Comparison of ENCODE assay signal across 10 cellular contexts in the genomic region with DNA sequence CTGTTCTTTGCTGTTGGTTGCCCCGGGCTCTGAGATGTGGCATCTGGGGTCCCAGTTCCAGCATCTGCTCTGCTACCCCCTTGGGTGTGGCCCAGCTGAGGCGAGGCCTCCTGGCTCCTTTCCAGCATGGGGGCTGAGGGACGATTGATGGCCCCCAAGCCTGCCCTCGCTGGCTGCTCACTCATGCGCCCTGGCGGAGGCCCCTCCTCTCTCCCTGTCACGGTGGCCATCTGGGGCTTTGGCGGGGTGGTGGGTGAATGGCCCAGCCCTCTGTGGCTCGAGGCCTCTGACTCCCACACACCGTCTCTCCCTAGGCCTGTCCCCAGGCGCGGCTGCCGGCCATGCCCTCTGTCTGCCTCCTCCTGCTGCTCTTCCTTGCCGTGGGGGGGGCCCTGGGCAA. TPM values are rescaled to one million over a fixed set of nuclear protein-coding genes. Genes with fewer than 3 reads are reported as not detected.
DNase-seq lines count a peak whose midpoint lies in the region; ATAC-seq and TF ChIP-seq lines count a peak whose summit lies in the region.
"Had no signal": no experiment of that assay in that cellular context is flagged by ENCODE, and none has a peak within 500 bp of the region (broad histone marks: within the 10 kb centered on the region; RNA-seq: fewer than 3 reads in every experiment).

No MANE protein-coding gene starts in this region.

- in situ Hi-C loops in astrocyte of the cerebellum (cut with HindIII; ENCODE audit: low sequenced_read_pairs), result no loop called here

- H3K4me3 Mint-ChIP-seq in IgD-negative memory B cell (peak overlapping the region in 3 of 4 donors; percentile 49 to 91 (median 74)), WTC11 (no peak overlapping the region)

- POLR2A ChIA-PET in WTC11 (lab: Charles Lee), result no interaction called here

- TF ChIP-seq CTCF in astrocyte of the cerebellum (IDR thresholded peaks at IDR 0.05; ENCODE audit: low read depth, low read length, missing control alignments) (no peak), WTC11 (IDR thresholded peaks at IDR 0.05) (no peak)

- H3K4me3 ChIP-seq in ACC112 (ENCODE audit: low read depth, low read length) (peak overlapping the region; percentile 91), astrocyte of the cerebellum (ENCODE audit: low read depth, low read length) (peak overlapping the region; percentile 69), mesodermal cell (ENCODE audit: extremely low read depth, insufficient read depth, low read length, poor library complexity, severe bottlenecking) (peak overlapping the region; percentile 66)

- H3K79me2 ChIP-seq in ACC112 (ENCODE audit: control insufficient read depth, insufficient read depth, low read length, unreplicated experiment), result peaks cover 36% of the 10 kb centered on the region

- no peak for ATAC-seq in WTC11

- CTCF ChIA-PET in WTC11 (lab: Charles Lee), result interaction anchor here (0.5 to 3.0 kb wide), 2 partner anchors 37 to 86 kb away, joined by 5 to 11 read pairs; no protein-coding TSS in a partner anchor

- no peak overlapping the region for H2AFZ ChIP-seq in ACC112 (ENCODE audit: low read length, unreplicated experiment)

- H3K4me1 Mint-ChIP-seq in IgD-negative memory B cell (peaks cover 0 to 8% (median 6%) of the 10 kb centered on the region in 3 donors), WTC11 (no peaks in the 10 kb centered on the region)

- WGBS in mesodermal cell (ENCODE audit: insufficient coverage in 2 of 2), 2 experiments, result 80 to 81% methylated on average over 1 to 6 of the region's 14 CpGs

- no peaks in the 10 kb centered on the region for H3K9me3 ChIP-seq in mesodermal cell (ENCODE audit: control insufficient read depth, low read length)

- no peak overlapping the region for H3K27ac Mint-ChIP-seq in IgD-negative memory B cell
- H3K27ac Mint-ChIP-seq in WTC11, result no peak overlapping the region

- H3K27ac ChIP-seq in ACC112 (ENCODE audit: low read depth, low read length) (no peak overlapping the region), mesodermal cell (ENCODE audit: low read depth, low read length, severe bottlenecking) (no peak overlapping the region)

- H3K27me3 ChIP-seq in ACC112 (ENCODE audit: insufficient read depth, low read length), result no peaks in the 10 kb centered on the region

- H3K9me3 Mint-ChIP-seq in IgD-negative memory B cell (no peaks in the 10 kb centered on the region), WTC11 (no peaks in the 10 kb centered on the region)

- no peaks in the 10 kb centered on the region for H3K4me1 ChIP-seq in ACC112 (ENCODE audit: control insufficient read depth, insufficient read depth, low read length, unreplicated experiment)
- no peaks in the 10 kb centered on the region for H3K4me1 ChIP-seq in mesodermal cell (ENCODE audit: control insufficient read depth, insufficient read depth, low read length, poor library complexity, severe bottlenecking)

- DNase-seq in astrocyte of the cerebellum (ENCODE audit: low read depth) (no peak), pons (ENCODE audit: low spot score) (no peak), WTC11 (ENCODE audit: low spot score) (no peak), NCI-H187 (lab: John Stamatoyannopoulos, UW) (no peak)
- no peak for DNase-seq in activated CD8-positive, alpha-beta memory T cell treated with anti-CD3 and anti-CD28 coated beads, Interleukin-2, amount 50 U/mL, for 4 hours
- DNase-seq: activated gamma-delta T cell treated with Interleukin-2 at 50 U/mL for 16 hours, DMS79 had no signal

- H3K27me3 Mint-ChIP-seq in IgD-negative memory B cell (no peaks in the 10 kb centered on the region), WTC11 (ENCODE audit: low read depth) (peaks cover 10% of the 10 kb centered on the region)

- H3K36me3 Mint-ChIP-seq in IgD-negative memory B cell (peaks cover 3% of the 10 kb centered on the region), WTC11 (no peaks in the 10 kb centered on the region)

- no peaks in the 10 kb centered on the region for H3K36me3 ChIP-seq in ACC112 (ENCODE audit: insufficient read depth, low read length)
- peaks cover 34% of the 10 kb centered on the region for H3K36me3 ChIP-seq in mesodermal cell (ENCODE audit: control insufficient read depth, insufficient read depth, low read length)

TF ChIP-seq in WTC11, 78 proteins besides CTCF, POLR2A, EP300 and RAD21 (continues in another document):
- TF ChIP-seq USF2 (CRISPR knock-in tag; IDR thresholded peaks at IDR 0.05) (no peak), GTF2I (CRISPR knock-in tag; conservative IDR thresholded peaks at IDR 0.05) (no peak), ZNF219 (CRISPR knock-in tag; IDR thresholded peaks at IDR 0.05; ENCODE audit: borderline replicate concordance) (no peak), NFATC4 (CRISPR knock-in tag; IDR thresholded peaks at IDR 0.05) (no peak), KAT7 (CRISPR knock-in tag; IDR thresholded peaks at IDR 0.05; ENCODE audit: borderline replicate concordance) (no peak), JAZF1 (CRISPR knock-in tag; IDR thresholded peaks at IDR 0.05) (no peak), ZNF416 (CRISPR knock-in tag; IDR thresholded peaks at IDR 0.05) (no peak), HMGXB4 (CRISPR knock-in tag; IDR thresholded peaks at IDR 0.05) (no peak), HMGA2 (CRISPR knock-in tag; IDR thresholded peaks at IDR 0.05) (no peak), NR3C1 (CRISPR knock-in tag; conservative IDR thresholded peaks at IDR 0.05; ENCODE audit: low read depth) (no peak), ZMAT4 (CRISPR knock-in tag; IDR thresholded peaks at IDR 0.05) (no peak)
- TF ChIP-seq, protein P1, sequence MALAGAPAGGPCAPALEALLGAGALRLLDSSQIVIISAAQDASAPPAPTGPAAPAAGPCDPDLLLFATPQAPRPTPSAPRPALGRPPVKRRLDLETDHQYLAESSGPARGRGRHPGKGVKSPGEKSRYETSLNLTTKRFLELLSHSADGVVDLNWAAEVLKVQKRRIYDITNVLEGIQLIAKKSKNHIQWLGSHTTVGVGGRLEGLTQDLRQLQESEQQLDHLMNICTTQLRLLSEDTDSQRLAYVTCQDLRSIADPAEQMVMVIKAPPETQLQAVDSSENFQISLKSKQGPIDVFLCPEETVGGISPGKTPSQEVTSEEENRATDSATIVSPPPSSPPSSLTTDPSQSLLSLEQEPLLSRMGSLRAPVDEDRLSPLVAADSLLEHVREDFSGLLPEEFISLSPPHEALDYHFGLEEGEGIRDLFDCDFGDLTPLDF (CRISPR knock-in tag; IDR thresholded peaks at IDR 0.05), result no peak
- TF ChIP-seq, protein P2, sequence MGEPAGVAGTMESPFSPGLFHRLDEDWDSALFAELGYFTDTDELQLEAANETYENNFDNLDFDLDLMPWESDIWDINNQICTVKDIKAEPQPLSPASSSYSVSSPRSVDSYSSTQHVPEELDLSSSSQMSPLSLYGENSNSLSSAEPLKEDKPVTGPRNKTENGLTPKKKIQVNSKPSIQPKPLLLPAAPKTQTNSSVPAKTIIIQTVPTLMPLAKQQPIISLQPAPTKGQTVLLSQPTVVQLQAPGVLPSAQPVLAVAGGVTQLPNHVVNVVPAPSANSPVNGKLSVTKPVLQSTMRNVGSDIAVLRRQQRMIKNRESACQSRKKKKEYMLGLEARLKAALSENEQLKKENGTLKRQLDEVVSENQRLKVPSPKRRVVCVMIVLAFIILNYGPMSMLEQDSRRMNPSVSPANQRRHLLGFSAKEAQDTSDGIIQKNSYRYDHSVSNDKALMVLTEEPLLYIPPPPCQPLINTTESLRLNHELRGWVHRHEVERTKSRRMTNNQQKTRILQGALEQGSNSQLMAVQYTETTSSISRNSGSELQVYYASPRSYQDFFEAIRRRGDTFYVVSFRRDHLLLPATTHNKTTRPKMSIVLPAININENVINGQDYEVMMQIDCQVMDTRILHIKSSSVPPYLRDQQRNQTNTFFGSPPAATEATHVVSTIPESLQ (CRISPR knock-in tag; IDR thresholded peaks at IDR 0.05), result no peak

RNA-seq across cellular contexts. Expression of gene PLXNA3, which starts 1.8 kb away (rescaled TPM):
- polyA plus RNA-seq in IgD-negative memory B cell, result 2.7 TPM
- polyA plus RNA-seq in mesodermal cell (2013, experiment 1 of 2), result 45.2 TPM
- 47.4 TPM for polyA plus RNA-seq in mesodermal cell (2013, experiment 2 of 2)
- total RNA-seq in WTC11 (2021), result 26.6 to 33.1 TPM (median 31.4 TPM) in 3 replicates

RNA-seq across cellular contexts. Expression of gene FAM50A, which starts 15.9 kb away (rescaled TPM):
- polyA plus RNA-seq in IgD-negative memory B cell, result 31.3 TPM
- 85.1 TPM for polyA plus RNA-seq in mesodermal cell (2013, experiment 1 of 2)
- 71.5 TPM for polyA plus RNA-seq in mesodermal cell (2013, experiment 2 of 2)
- total RNA-seq in WTC11 (2021), result 50.2 to 51.8 TPM (median 51.1 TPM) in 3 replicates

RNA-seq across cellular contexts. Expression of gene LAGE3, which starts 19.2 kb away (rescaled TPM):
- 51.7 TPM for polyA plus RNA-seq in IgD-negative memory B cell
- 24.1 TPM for polyA plus RNA-seq in mesodermal cell (2013, experiment 1 of 2)
- polyA plus RNA-seq in mesodermal cell (2013, experiment 2 of 2), result 21.1 TPM
- total RNA-seq in WTC11 (2021), result 46.1 to 52.1 TPM (median 50.2 TPM) in 3 replicates

RNA-seq across cellular contexts. Expression of gene GDI1, which starts 22.9 kb away (rescaled TPM):
- 38.1 TPM for polyA plus RNA-seq in IgD-negative memory B cell
- polyA plus RNA-seq in mesodermal cell (2013, experiment 1 of 2), result 185 TPM
- 155 TPM for polyA plus RNA-seq in mesodermal cell (2013, experiment 2 of 2)
- total RNA-seq in WTC11 (2021), result 106 to 108 TPM (median 108 TPM) in 3 replicates

RNA-seq across cellular contexts. Expression of gene UBL4A, which starts 26.6 kb away (rescaled TPM):
- polyA plus RNA-seq in IgD-negative memory B cell, result 41.4 TPM
- polyA plus RNA-seq in mesodermal cell (2013, experiment 1 of 2), result 28.2 TPM
- polyA plus RNA-seq in mesodermal cell (2013, experiment 2 of 2), result 28.5 TPM
- total RNA-seq in WTC11 (2021), result 34.0 to 34.7 TPM (median 34.1 TPM) in 3 replicates
